ENCODE assay signal across 8 cellular contexts in the genomic region with DNA sequence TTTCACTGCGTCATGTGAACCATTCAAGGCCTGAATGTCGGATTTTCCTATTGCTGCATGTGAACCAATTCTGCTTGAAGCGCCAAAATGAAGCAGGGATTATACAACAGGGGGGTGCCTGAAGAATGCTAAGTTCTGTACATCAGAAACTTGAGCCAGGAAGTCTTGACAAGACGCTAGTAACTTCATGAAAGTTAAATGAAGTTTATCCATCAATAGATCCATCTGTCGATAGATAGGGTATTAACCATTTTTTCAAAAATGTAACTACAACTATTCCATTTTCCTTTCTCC. TPM values are rescaled to one million over a fixed set of nuclear protein-coding genes. Genes with fewer than 3 reads are reported as not detected.
DNase-seq lines count a peak whose midpoint lies in the region; ATAC-seq, FAIRE-seq and TF ChIP-seq lines count a peak whose summit lies in the region.

No MANE protein-coding gene starts in this region.

- H2AFZ ChIP-seq in PC-9, result peak overlapping the region; percentile 96

- H3K27me3 ChIP-seq in PC-9 (ENCODE audit: insufficient read depth, low read depth) (no peaks in the 10 kb centered on the region), ovary (no peaks in the 10 kb centered on the region)

- intact Hi-C loops in Calu3 (cut with micrococcal nuclease; ENCODE audit: unreplicated experiment), result loop anchor here (10.0 kb wide), 1 partner anchor 378 kb away; no protein-coding TSS in a partner anchor
- intact Hi-C loops in PC-9 (cut with micrococcal nuclease; ENCODE audit: unreplicated experiment), result loop anchor here (2.0 to 10.0 kb wide), 3 partner anchors 166 to 378 kb away; partner anchors contain the start of genes NPY1R and TMA16
- intact Hi-C loops in ovary (cut with DNase I), result no loop called here

- 67 to 77% (median 74%) methylated on average over 5 of the region's 5 CpGs for WGBS in ovary, 3 donors

- H3K36me3 ChIP-seq in PC-9 (ENCODE audit: low read depth) (peaks cover 11% of the 10 kb centered on the region; the same call in 1 of the 2 replicates), ovary (no peaks in the 10 kb centered on the region)

- H3K79me2 ChIP-seq in PC-9 (ENCODE audit: low read depth), result peaks cover 44% of the 10 kb centered on the region

- FAIRE-seq in urothelium cell line (lab: Jason Lieb, UNC), result no peak

- BruUV-seq in Calu3 (replicated peaks; lab: Mats Ljungman, UMichigan), result TSS peak; percentile 95
- TSS peak; percentile 98 for BruUV-seq in PC-9 (replicated peaks; lab: Mats Ljungman, UMichigan)

- H4K20me1 ChIP-seq in PC-9 (ENCODE audit: insufficient read depth), result no peaks in the 10 kb centered on the region

- peak overlapping the region; percentile 85 for H3K4me3 Mint-ChIP-seq in Calu3 (ENCODE audit: low read depth, unreplicated experiment)

- H3K4me3 ChIP-seq in PC-9, result peak overlapping the region; percentile 82
- peak overlapping the region; percentile 89 for H3K4me3 ChIP-seq in epithelial cell of proximal tubule (ENCODE audit: low read depth, low read length)
- peak overlapping the region; percentile 60 for H3K4me3 ChIP-seq in ovary

- TF ChIP-seq POLR2A in ovary (IDR thresholded peaks at IDR 0.05), result no peak

- no peak for TF ChIP-seq CTCF in Calu3 (IDR thresholded peaks at IDR 0.05; ENCODE audit: unreplicated experiment)
- no peak for TF ChIP-seq CTCF in PC-9 (conservative IDR thresholded peaks at IDR 0.05)
- TF ChIP-seq CTCF in epithelial cell of proximal tubule (conservative IDR thresholded peaks at IDR 0.05; ENCODE audit: low read depth, low read length), result no peak
- no peak for TF ChIP-seq CTCF in ovary (IDR thresholded peaks at IDR 0.05)

- no peak overlapping the region for H3K27ac Mint-ChIP-seq in Calu3 (ENCODE audit: unreplicated experiment)

- H3F3A ChIP-seq in PC-9 (ENCODE audit: insufficient read depth, low read depth), result no peaks in the 10 kb centered on the region

- no peak for DNase-seq in Calu3
- DNase-seq in PC-9, result no peak
- no peak for DNase-seq in epithelial cell of proximal tubule (ENCODE audit: low read depth)
- DNase-seq in ovary, result no peak
- no peak for DNase-seq in urothelium cell line (ENCODE audit: low spot score)
- no peak for DNase-seq in DMS53 treated with DMSO at 0.1 percent for 48 hours (lab: John Stamatoyannopoulos, UW; ENCODE audit: unreplicated experiment)
- no peak for DNase-seq in NCI-H1694 (lab: John Stamatoyannopoulos, UW)

- peak overlapping the region; percentile 91 for H3K4me2 ChIP-seq in PC-9

- H3K27me3 Mint-ChIP-seq in Calu3 (ENCODE audit: unreplicated experiment), result no peaks in the 10 kb centered on the region

- no peak for ATAC-seq in GM21737 (IDR thresholded peaks at IDR 0.05; ENCODE audit: unreplicated experiment)

- H3K27ac ChIP-seq in PC-9 (peak overlapping the region; percentile 71), ovary (peak overlapping the region in 1 of 2 donors; percentile 63)

- POLR2A ChIA-PET in PC-9 (lab: Charles Lee; ENCODE audit: unreplicated experiment), result no interaction called here

- H3K4me1 Mint-ChIP-seq in Calu3 (ENCODE audit: low read depth, unreplicated experiment), result peaks cover 12% of the 10 kb centered on the region

- H3K4me1 ChIP-seq in PC-9 (replicated peaks; ENCODE audit: insufficient read depth), result peaks cover 17% of the 10 kb centered on the region; the same call in 1 of the 2 replicates
- H3K4me1 ChIP-seq in ovary (ENCODE audit: insufficient read depth), result peaks cover 3% of the 10 kb centered on the region

- TF ChIP-seq EP300 in ovary (IDR thresholded peaks at IDR 0.05), result no peak

- CTCF ChIA-PET in Calu3 (lab: Charles Lee), result no interaction called here
- CTCF ChIA-PET in PC-9 (lab: Charles Lee), result no interaction called here

- H3K9me2 ChIP-seq in PC-9 (ENCODE audit: insufficient read depth), result no peaks in the 10 kb centered on the region

- H3K9me3 ChIP-seq in PC-9 (ENCODE audit: insufficient read depth, low read depth) (no peaks in the 10 kb centered on the region), ovary (no peaks in the 10 kb centered on the region)

- peaks cover 26% of the 10 kb centered on the region for H3K36me3 Mint-ChIP-seq in Calu3 (ENCODE audit: insufficient read depth, unreplicated experiment)

- H3K9me3 Mint-ChIP-seq in Calu3 (ENCODE audit: low read depth, unreplicated experiment), result no peaks in the 10 kb centered on the region

RNA-seq across cellular contexts. Expression of gene NAF1, which starts 0.6 kb away (rescaled TPM):
- 24.1 and 25.6 TPM in 2 replicates for total RNA-seq in Calu3 (2022)
- 20.3 and 20.5 TPM in 2 replicates for total RNA-seq in PC-9 (2021)
- 16.6 and 17.6 TPM in 2 replicates for total RNA-seq in epithelial cell of proximal tubule
- total RNA-seq in ovary, result 10 to 100 TPM; 20.8 to 67.1 (median 29.9) TPM
- 10 to 100 TPM in 1 of 2 donors, 1 to 10 TPM in 1; 7.4 to 17.0 TPM for polyA plus RNA-seq in ovary

Comparison
In these comparisons a context has a peak if more than half of its experiments do, and no peak if none do; other contexts are left out.
1. intact Hi-C loops: an anchor here in Calu3 (10.0 kb wide) and PC-9 (2.0 to 10.0 kb wide); none called in ovary.